In the genomic region with DNA sequence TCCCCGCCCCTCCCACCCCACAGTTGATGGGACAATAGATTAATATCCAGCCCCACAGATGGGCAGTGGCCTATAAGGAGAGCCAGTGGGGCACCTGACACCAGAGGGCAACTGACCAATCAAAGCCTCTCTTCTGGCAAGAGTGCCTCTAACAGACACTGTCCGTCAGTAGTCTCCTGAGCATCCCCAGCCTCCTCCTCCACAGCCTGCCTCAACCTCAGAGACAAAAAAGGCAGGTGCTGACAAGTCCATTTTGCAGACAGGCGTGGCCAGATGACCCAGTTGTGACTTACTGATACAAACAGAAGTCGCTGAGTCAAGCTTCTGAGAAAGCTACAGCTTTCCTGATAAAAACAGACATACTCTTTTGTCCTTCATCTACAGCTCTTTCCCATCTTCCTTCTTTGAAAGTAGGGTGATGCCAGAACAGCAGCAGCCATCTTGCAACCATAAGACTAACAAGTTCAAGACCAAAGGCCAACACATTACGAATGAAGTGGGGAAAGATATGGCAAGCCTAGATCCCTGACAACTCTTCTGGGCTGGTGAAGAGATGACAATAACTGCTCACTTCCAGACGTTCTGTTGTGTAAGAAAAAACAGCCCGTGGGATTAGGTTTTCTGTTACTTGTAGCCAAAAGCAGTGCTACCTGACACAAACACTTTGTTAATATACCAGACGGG, we compare ENCODE assay signal across 22 cellular contexts. TPM values are rescaled to one million over a fixed set of nuclear protein-coding genes. Genes with fewer than 3 reads are reported as not detected.
DNase-seq lines count a peak whose midpoint lies in the region; ATAC-seq, FAIRE-seq and TF ChIP-seq lines count a peak whose summit lies in the region.
"Had no signal": no experiment of that assay in that cellular context is flagged by ENCODE, and none has a peak within 500 bp of the region (broad histone marks: within the 10 kb centered on the region; RNA-seq: fewer than 3 reads in every experiment).

No MANE protein-coding gene starts in this region.

- H3K9me3 ChIP-seq in RWPE2 (ENCODE audit: severe bottlenecking) (no peaks in the 10 kb centered on the region), endothelial cell of umbilical vein (replicated peaks; ENCODE audit: control insufficient read depth, insufficient read depth, low read length) (no peaks in the 10 kb centered on the region)
- H3K9me3 ChIP-seq: BLaER1 treated with 17β-estradiol and CSF1 and Interleukin-3, amounts not matched to agents 10 nM and 100 nM had no signal

- peak; percentile 88 for ATAC-seq in RWPE2 (ENCODE audit: low read depth)
- ATAC-seq in stimulated activated effector memory CD8-positive, alpha-beta T cell treated with anti-CD3 and anti-CD28 coated beads, Interleukin-12 subunit alpha, Interleukin-12 subunit beta, amount 100 ng/mL, for 72 hours: peak; percentile 67
- ATAC-seq in GM21825 (IDR thresholded peaks at IDR 0.05; ENCODE audit: unreplicated experiment): no peak
- ATAC-seq: activated CD8-positive, alpha-beta T cell treated with anti-CD3 and anti-CD28 coated beads for 36 hours had no signal

- DNase-seq in activated naive CD4-positive, alpha-beta T cell treated with anti-CD3 and anti-CD28 coated beads, Interleukin-2, amount 10 ng/mL, durations not matched to agents 7 days and 5 days: no peak
- no peak for DNase-seq in activated naive CD4-positive, alpha-beta T cell (lab: John Stamatoyannopoulos, UW)
- no peak for DNase-seq in RWPE2 (ENCODE audit: low spot score)
- no peak for DNase-seq in endothelial cell of umbilical vein (ENCODE audit: low read depth, low spot score)
- DNase-seq in stimulated activated effector memory CD8-positive, alpha-beta T cell treated with anti-CD3 and anti-CD28 coated beads, Interleukin-12 subunit alpha, Interleukin-12 subunit beta, amount 100 ng/mL, for 72 hours (ENCODE audit: low spot score in 2 of 2): no peak
- DNase-seq in GF-D8 (lab: John Stamatoyannopoulos, UW): no peak
- no peak for DNase-seq in activated CD4-positive, CD25-positive, alpha-beta regulatory T cell (lab: John Stamatoyannopoulos, UW)
- DNase-seq: activated CD8-positive, alpha-beta T cell treated with anti-CD3 and anti-CD28 coated beads for 36 hours; activated naive CD8-positive, alpha-beta T cell treated with anti-CD3 and anti-CD28 coated beads, Interleukin-2, amount 10 ng/mL, durations not matched to agents 7 days and 5 days; NCI-H1694; NCI-H2171 treated with DMSO at 0.1 percent for 48 hours; NCI-H526 treated with DMSO at 0.1 percent for 48 hours; stimulated activated CD4-positive, alpha-beta T cell treated with anti-CD3 and anti-CD28 coated beads, Interleukin-12 subunit alpha, Interleukin-12 subunit beta, amount 100 ng/mL, for 4 hours had no signal

- H3K4me2 ChIP-seq in endothelial cell of umbilical vein (ENCODE audit: insufficient read depth, low read length): no peak overlapping the region
- H3K4me2 ChIP-seq: hepatocyte had no signal

- no peaks in the 10 kb centered on the region for H3K9me1 ChIP-seq in endothelial cell of umbilical vein (replicated peaks; ENCODE audit: control insufficient read depth, extremely low read depth, insufficient read depth, low read length)

- no peaks in the 10 kb centered on the region for H3K27me3 Mint-ChIP-seq in activated naive CD4-positive, alpha-beta T cell treated with anti-CD3 and anti-CD28 coated beads, Interleukin-2, amount 10 ng/mL, durations not matched to agents 7 days and 5 days
- H3K27me3 Mint-ChIP-seq: activated CD8-positive, alpha-beta T cell treated with anti-CD3 and anti-CD28 coated beads for 36 hours; activated naive CD8-positive, alpha-beta T cell treated with anti-CD3 and anti-CD28 coated beads, Interleukin-2, amount 10 ng/mL, durations not matched to agents 7 days and 5 days; IgD-negative memory B cell had no signal

- peak overlapping the region; percentile 3 for H3K27ac Mint-ChIP-seq in activated naive CD4-positive, alpha-beta T cell treated with anti-CD3 and anti-CD28 coated beads, Interleukin-2, amount 10 ng/mL, durations not matched to agents 7 days and 5 days
- peak overlapping the region; percentile 27 for H3K27ac Mint-ChIP-seq in stimulated activated effector memory CD8-positive, alpha-beta T cell treated with anti-CD3 and anti-CD28 coated beads, Interleukin-12 subunit alpha, Interleukin-12 subunit beta, amount 100 ng/mL, for 72 hours
- H3K27ac Mint-ChIP-seq: activated CD8-positive, alpha-beta T cell treated with anti-CD3 and anti-CD28 coated beads for 36 hours; IgD-negative memory B cell had no signal

- no peak for TF ChIP-seq POLR2A in endothelial cell of umbilical vein (IDR thresholded peaks at IDR 0.05; ENCODE audit: low read depth, low read length)

- intact Hi-C loops in endothelial cell of umbilical vein (cut with micrococcal nuclease): no loop called here

- TF ChIP-seq CTCF in RWPE2 (IDR thresholded peaks at IDR 0.05; ENCODE audit: poor library complexity, severe bottlenecking) (no peak), endothelial cell of umbilical vein (IDR thresholded peaks at IDR 0.05; ENCODE audit: extremely low read depth in 1 of 2, insufficient read depth in 1 of 2, low read depth in 1 of 2, low read length in 2 of 2) (no peak)

- peaks cover 29% of the 10 kb centered on the region for H3K4me1 Mint-ChIP-seq in activated naive CD4-positive, alpha-beta T cell treated with anti-CD3 and anti-CD28 coated beads, Interleukin-2, amount 10 ng/mL, durations not matched to agents 7 days and 5 days
- H3K4me1 Mint-ChIP-seq in stimulated activated effector memory CD8-positive, alpha-beta T cell treated with anti-CD3 and anti-CD28 coated beads, Interleukin-12 subunit alpha, Interleukin-12 subunit beta, amount 100 ng/mL, for 72 hours: peaks cover 54% of the 10 kb centered on the region

- H3K4me3 ChIP-seq in RWPE2 (ENCODE audit: severe bottlenecking): no peak overlapping the region
- no peak overlapping the region for H3K4me3 ChIP-seq in endothelial cell of umbilical vein (replicated peaks in 1 of 3; ENCODE audit: insufficient read depth in 1 of 3, low read depth in 1 of 3, low read length in 3 of 3)
- H3K4me3 ChIP-seq: BLaER1 treated with 17β-estradiol and CSF1 and Interleukin-3, amounts not matched to agents 10 nM and 100 nM; hepatocyte had no signal

- H3K36me3 ChIP-seq in RWPE2 (ENCODE audit: low read depth) (peaks cover 71% of the 10 kb centered on the region), endothelial cell of umbilical vein (ENCODE audit: control insufficient read depth in 2 of 2, extremely low read depth in 1 of 2, insufficient read depth in 2 of 2, low read length in 2 of 2) (peaks cover 3 to 6% of the 10 kb centered on the region in 2 experiments)

- no TSS peak for BruUV-seq in endothelial cell of umbilical vein (replicated peaks; lab: Mats Ljungman, UMichigan)

- POLR2A ChIA-PET in endothelial cell of umbilical vein (lab: Charles Lee): no interaction called here

- peaks cover 31% of the 10 kb centered on the region for H3K79me2 ChIP-seq in endothelial cell of umbilical vein (ENCODE audit: control insufficient read depth, insufficient read depth, low read length)

- dilution Hi-C loops in endothelial cell of umbilical vein (cut with MboI; ENCODE audit: extremely low pct_ligation_motif_present, low sequenced_read_pairs): no loop called here

- no peak overlapping the region for H3K4me3 Mint-ChIP-seq in activated naive CD4-positive, alpha-beta T cell treated with anti-CD3 and anti-CD28 coated beads, Interleukin-2, amount 10 ng/mL, durations not matched to agents 7 days and 5 days
- H3K4me3 Mint-ChIP-seq in stimulated activated effector memory CD8-positive, alpha-beta T cell treated with anti-CD3 and anti-CD28 coated beads, Interleukin-12 subunit alpha, Interleukin-12 subunit beta, amount 100 ng/mL, for 72 hours: no peak overlapping the region
- H3K4me3 Mint-ChIP-seq: activated CD8-positive, alpha-beta T cell treated with anti-CD3 and anti-CD28 coated beads for 36 hours; activated naive CD8-positive, alpha-beta T cell treated with anti-CD3 and anti-CD28 coated beads, Interleukin-2, amount 10 ng/mL, durations not matched to agents 7 days and 5 days had no signal

- CTCF ChIA-PET in activated naive CD4-positive, alpha-beta T cell treated with anti-CD3 and anti-CD28 coated beads, Interleukin-2, amount 10 ng/mL, durations not matched to agents 7 days and 5 days (lab: Charles Lee): interaction anchor here (0.7 kb wide), 1 partner anchor 15 kb away, joined by 4 read pairs; no protein-coding TSS in a partner anchor
- CTCF ChIA-PET in endothelial cell of umbilical vein (lab: Charles Lee): interaction anchor here (1.1 kb wide), 1 partner anchor 12 kb away, joined by 4 read pairs; a partner anchor contains a TSS

- H3K9ac ChIP-seq in endothelial cell of umbilical vein (replicated peaks; ENCODE audit: extremely low read depth, insufficient read depth, low read length): no peak overlapping the region

- no peaks in the 10 kb centered on the region for H3K9me3 Mint-ChIP-seq in activated naive CD4-positive, alpha-beta T cell treated with anti-CD3 and anti-CD28 coated beads, Interleukin-2, amount 10 ng/mL, durations not matched to agents 7 days and 5 days
- no peaks in the 10 kb centered on the region for H3K9me3 Mint-ChIP-seq in stimulated activated effector memory CD8-positive, alpha-beta T cell treated with anti-CD3 and anti-CD28 coated beads, Interleukin-12 subunit alpha, Interleukin-12 subunit beta, amount 100 ng/mL, for 72 hours
- H3K9me3 Mint-ChIP-seq: activated CD8-positive, alpha-beta T cell treated with anti-CD3 and anti-CD28 coated beads for 36 hours; activated naive CD8-positive, alpha-beta T cell treated with anti-CD3 and anti-CD28 coated beads, Interleukin-2, amount 10 ng/mL, durations not matched to agents 7 days and 5 days; IgD-negative memory B cell had no signal

- H4K20me1 ChIP-seq in endothelial cell of umbilical vein (replicated peaks; ENCODE audit: control insufficient read depth, extremely low read depth, insufficient read depth, low read length): no peaks in the 10 kb centered on the region

- H3K27me3 ChIP-seq in RWPE2 (ENCODE audit: insufficient read depth, poor library complexity, severe bottlenecking): no peaks in the 10 kb centered on the region
- H3K27me3 ChIP-seq in endothelial cell of umbilical vein (ENCODE audit: control insufficient read depth in 2 of 2, insufficient read depth in 2 of 2, low read length in 2 of 2): no peaks in the 10 kb centered on the region
- H3K27me3 ChIP-seq: BLaER1 treated with 17β-estradiol and CSF1 and Interleukin-3, amounts not matched to agents 10 nM and 100 nM; hepatocyte had no signal

- H2AFZ ChIP-seq in endothelial cell of umbilical vein (ENCODE audit: low read depth, low read length): no peak overlapping the region
- H2AFZ ChIP-seq: hepatocyte had no signal

- FAIRE-seq in endothelial cell of umbilical vein (lab: Jason Lieb, UNC): peak; percentile 38
- FAIRE-seq: colon, D721Med, islet of Langerhans, TTC549 had no signal

- peaks cover 49% of the 10 kb centered on the region for H3K36me3 Mint-ChIP-seq in activated naive CD4-positive, alpha-beta T cell treated with anti-CD3 and anti-CD28 coated beads, Interleukin-2, amount 10 ng/mL, durations not matched to agents 7 days and 5 days
- H3K36me3 Mint-ChIP-seq in stimulated activated effector memory CD8-positive, alpha-beta T cell treated with anti-CD3 and anti-CD28 coated beads, Interleukin-12 subunit alpha, Interleukin-12 subunit beta, amount 100 ng/mL, for 72 hours: peaks cover 87% of the 10 kb centered on the region

- H3K27ac ChIP-seq in RWPE2 (ENCODE audit: poor library complexity, severe bottlenecking): peak overlapping the region; percentile 37
- no peak overlapping the region for H3K27ac ChIP-seq in endothelial cell of umbilical vein (ENCODE audit: insufficient read depth, low read depth, low read length)
- H3K27ac ChIP-seq: hepatocyte, HL-60 had no signal

- H3K4me1 ChIP-seq in RWPE2 (ENCODE audit: insufficient read depth, poor library complexity, severe bottlenecking) (peaks cover 11% of the 10 kb centered on the region), endothelial cell of umbilical vein (ENCODE audit: control insufficient read depth, extremely low read depth, insufficient read depth, low read length) (peaks cover 8% of the 10 kb centered on the region)

RNA-seq across cellular contexts. Expression of a gene that starts 12.3 kb away (rescaled TPM):
- total RNA-seq in endothelial cell of umbilical vein: 33.8 and 35.6 TPM in 2 replicates
- 28.6 and 30.8 TPM in 2 replicates for polyA plus RNA-seq in endothelial cell of umbilical vein
- 30.4 and 31.2 TPM in 2 replicates for polyA plus RNA-seq in endothelial cell of umbilical vein (2011; cell fraction: cytosol; rRNA removed)
- 10.4 and 10.9 TPM in 2 replicates for polyA plus RNA-seq in endothelial cell of umbilical vein (2011; cell fraction: nucleus; rRNA removed)
- polyA plus RNA-seq in endothelial cell of umbilical vein (2012): 29.3 and 45.8 TPM in 2 replicates
- 38.5 and 46.8 TPM in 2 replicates for polyA minus RNA-seq in endothelial cell of umbilical vein
- 28.0 TPM for polyA minus RNA-seq in endothelial cell of umbilical vein (2011; cell fraction: cytosol; rRNA and poly(A)+ RNA removed)
- polyA minus RNA-seq in endothelial cell of umbilical vein (2011; cell fraction: nucleus; rRNA and poly(A)+ RNA removed): 7.9 and 10.5 TPM in 2 replicates

RNA-seq across cellular contexts. Expression of a gene that starts 23.1 kb away (rescaled TPM):
- 18.8 and 32.1 TPM in 2 replicates for total RNA-seq in endothelial cell of umbilical vein
- polyA plus RNA-seq in endothelial cell of umbilical vein: 49.4 and 55.8 TPM in 2 replicates
- 20.9 and 29.8 TPM in 2 replicates for polyA plus RNA-seq in endothelial cell of umbilical vein (2011; cell fraction: cytosol; rRNA removed)
- polyA plus RNA-seq in endothelial cell of umbilical vein (2011; cell fraction: nucleus; rRNA removed): 81.7 and 123 TPM in 2 replicates
- 20.1 and 32.6 TPM in 2 replicates for polyA plus RNA-seq in endothelial cell of umbilical vein (2012)
- polyA minus RNA-seq in endothelial cell of umbilical vein: 54.3 and 55.2 TPM in 2 replicates
- polyA minus RNA-seq in endothelial cell of umbilical vein (2011; cell fraction: cytosol; rRNA and poly(A)+ RNA removed): not detected
- 41.6 and 53.7 TPM in 2 replicates for polyA minus RNA-seq in endothelial cell of umbilical vein (2011; cell fraction: nucleus; rRNA and poly(A)+ RNA removed)

RNA-seq across cellular contexts. Expression of a gene that starts 23.4 kb away (rescaled TPM):
- 34.0 and 36.4 TPM in 2 replicates for total RNA-seq in endothelial cell of umbilical vein
- polyA plus RNA-seq in endothelial cell of umbilical vein: 16.6 and 18.2 TPM in 2 replicates
- 20.6 and 23.0 TPM in 2 replicates for polyA plus RNA-seq in endothelial cell of umbilical vein (2011; cell fraction: cytosol; rRNA removed)
- polyA plus RNA-seq in endothelial cell of umbilical vein (2011; cell fraction: nucleus; rRNA removed): 22.7 and 24.8 TPM in 2 replicates
- 25.0 and 29.2 TPM in 2 replicates for polyA plus RNA-seq in endothelial cell of umbilical vein (2012)
- 32.8 and 36.8 TPM in 2 replicates for polyA minus RNA-seq in endothelial cell of umbilical vein
- polyA minus RNA-seq in endothelial cell of umbilical vein (2011; cell fraction: cytosol; rRNA and poly(A)+ RNA removed): 6.1 TPM
- 9.8 and 16.6 TPM in 2 replicates for polyA minus RNA-seq in endothelial cell of umbilical vein (2011; cell fraction: nucleus; rRNA and poly(A)+ RNA removed)
